1 cellular context compared by ENCODE assay signal in genomic region chr20:10590950-10591349, GRCh38.
TF ChIP-seq lines count a peak whose summit lies in the region.

No MANE protein-coding gene starts in this region.

TF ChIP-seq in IMR-90, 13 proteins besides CTCF, POLR2A, EP300 and RAD21:
- no peak for TF ChIP-seq MAZ (IDR thresholded peaks at IDR 0.05; ENCODE audit: borderline replicate concordance, low read depth, low read length)
- TF ChIP-seq, protein P1, sequence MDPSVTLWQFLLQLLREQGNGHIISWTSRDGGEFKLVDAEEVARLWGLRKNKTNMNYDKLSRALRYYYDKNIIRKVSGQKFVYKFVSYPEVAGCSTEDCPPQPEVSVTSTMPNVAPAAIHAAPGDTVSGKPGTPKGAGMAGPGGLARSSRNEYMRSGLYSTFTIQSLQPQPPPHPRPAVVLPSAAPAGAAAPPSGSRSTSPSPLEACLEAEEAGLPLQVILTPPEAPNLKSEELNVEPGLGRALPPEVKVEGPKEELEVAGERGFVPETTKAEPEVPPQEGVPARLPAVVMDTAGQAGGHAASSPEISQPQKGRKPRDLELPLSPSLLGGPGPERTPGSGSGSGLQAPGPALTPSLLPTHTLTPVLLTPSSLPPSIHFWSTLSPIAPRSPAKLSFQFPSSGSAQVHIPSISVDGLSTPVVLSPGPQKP (IDR thresholded peaks at IDR 0.05; ENCODE audit: borderline replicate concordance, low read depth, low read length), result no peak
- TF ChIP-seq FOS (IDR thresholded peaks at IDR 0.05; ENCODE audit: low read depth, low read length), result no peak
- TF ChIP-seq, protein P2, sequence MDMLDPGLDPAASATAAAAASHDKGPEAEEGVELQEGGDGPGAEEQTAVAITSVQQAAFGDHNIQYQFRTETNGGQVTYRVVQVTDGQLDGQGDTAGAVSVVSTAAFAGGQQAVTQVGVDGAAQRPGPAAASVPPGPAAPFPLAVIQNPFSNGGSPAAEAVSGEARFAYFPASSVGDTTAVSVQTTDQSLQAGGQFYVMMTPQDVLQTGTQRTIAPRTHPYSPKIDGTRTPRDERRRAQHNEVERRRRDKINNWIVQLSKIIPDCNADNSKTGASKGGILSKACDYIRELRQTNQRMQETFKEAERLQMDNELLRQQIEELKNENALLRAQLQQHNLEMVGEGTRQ (IDR thresholded peaks at IDR 0.05; ENCODE audit: low read depth, low read length), result no peak
- no peak for TF ChIP-seq RFX5 (IDR thresholded peaks at IDR 0.05; ENCODE audit: low read depth, low read length)
- TF ChIP-seq RCOR1 (IDR thresholded peaks at IDR 0.05; ENCODE audit: insufficient replicate concordance, low read length), result no peak
- no peak for TF ChIP-seq CEBPB (IDR thresholded peaks at IDR 0.05; ENCODE audit: low read depth, low read length)
- no peak for TF ChIP-seq BHLHE40 (IDR thresholded peaks at IDR 0.05; ENCODE audit: low read depth, low read length)
- TF ChIP-seq MXI1 (IDR thresholded peaks at IDR 0.05; ENCODE audit: borderline replicate concordance, low read depth, low read length), result no peak
- TF ChIP-seq SMC3 (IDR thresholded peaks at IDR 0.05; ENCODE audit: low read depth, low read length), result no peak
- no peak for TF ChIP-seq CHD1 (IDR thresholded peaks at IDR 0.05; ENCODE audit: low read depth, low read length)
- no peak for TF ChIP-seq MAFK (IDR thresholded peaks at IDR 0.05; ENCODE audit: low read depth, low read length)
- no peak for TF ChIP-seq NFE2L2 (IDR thresholded peaks at IDR 0.05; ENCODE audit: low read depth, low read length)
TF ChIP-seq in IMR-90: peak in this region for 0.
